Comparison of ENCODE assay signal across 27 cellular contexts in the genomic region with DNA sequence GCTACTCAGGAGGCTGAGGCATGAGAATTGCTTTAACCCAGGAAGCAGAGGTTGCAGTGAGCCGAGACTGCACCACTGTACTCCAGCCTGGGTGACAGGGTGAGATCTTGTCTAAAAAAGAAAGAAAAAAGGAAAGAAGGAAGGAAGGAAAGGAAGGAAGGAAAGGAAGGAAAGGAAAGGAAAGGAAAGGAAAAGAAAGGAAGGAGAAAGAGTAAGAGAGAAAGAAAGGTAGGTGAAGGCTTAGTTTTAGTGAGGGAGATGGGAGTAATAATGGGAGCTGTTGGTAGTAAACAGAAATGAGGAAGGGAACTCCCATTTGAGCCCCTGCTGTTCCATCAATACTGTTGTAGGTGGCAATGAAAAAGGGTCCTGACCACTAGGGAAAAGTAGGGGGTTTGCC. TPM values are rescaled to one million over a fixed set of nuclear protein-coding genes. Genes with fewer than 3 reads are reported as not detected.
"Had no signal": no experiment of that assay in that cellular context is flagged by ENCODE, and none has a peak within 500 bp of the region (broad histone marks: within the 10 kb centered on the region; RNA-seq: fewer than 3 reads in every experiment).

No MANE protein-coding gene starts in this region.

- H3K4me1 ChIP-seq: colonic mucosa, esophagus muscularis mucosa, esophagus squamous epithelium, foreskin keratinocyte, gastrocnemius medialis, gastroesophageal sphincter, heart left ventricle, heart right ventricle had no signal

- H3K27me3 ChIP-seq: colonic mucosa, dorsolateral prefrontal cortex, gastrocnemius medialis had no signal

- H3K27ac Mint-ChIP-seq: dendritic cell treated with granulocyte-macrophage colony-stimulating factor and Interleukin-4, amounts not matched to agents 40 ng/mL and 50 ng/mL, for 4 days; effector memory CD8-positive, alpha-beta T cell; endodermal cell had no signal

- H3K36me3 ChIP-seq: colonic mucosa, esophagus muscularis mucosa, esophagus squamous epithelium, gastrocnemius medialis, gastroesophageal sphincter, heart left ventricle, heart right ventricle had no signal

- DNase-seq: colonic mucosa; cortex of kidney; dermis blood vessel endothelial cell; dorsolateral prefrontal cortex; effector CD4-positive, alpha-beta T cell; effector CD8-positive, alpha-beta T cell; effector memory CD8-positive, alpha-beta T cell; endodermal cell; erythroblast; esophagus squamous epithelium; foreskin fibroblast; foreskin keratinocyte; foreskin melanocyte; gastrocnemius medialis; glutamatergic neuron; head of caudate nucleus; heart left ventricle; heart right ventricle had no signal

- H3K9me3 Mint-ChIP-seq: dendritic cell treated with granulocyte-macrophage colony-stimulating factor and Interleukin-4, amounts not matched to agents 40 ng/mL and 50 ng/mL, for 4 days; effector memory CD8-positive, alpha-beta T cell; endodermal cell had no signal

- H3K4me3 Mint-ChIP-seq: dendritic cell treated with granulocyte-macrophage colony-stimulating factor and Interleukin-4, amounts not matched to agents 40 ng/mL and 50 ng/mL, for 4 days; effector memory CD8-positive, alpha-beta T cell; endodermal cell had no signal

- H3K9me3 ChIP-seq: colonic mucosa, esophagus muscularis mucosa, esophagus squamous epithelium, gastrocnemius medialis, gastroesophageal sphincter, heart left ventricle, heart right ventricle had no signal

- ATAC-seq: effector memory CD8-positive, alpha-beta T cell; esophagus mucosa; foreskin keratinocyte; gastrocnemius medialis; gastroesophageal sphincter; heart left ventricle; heart right ventricle had no signal

- H3K27ac ChIP-seq: colonic mucosa, coronary artery, dorsolateral prefrontal cortex, epithelial cell of prostate, esophagus muscularis mucosa, esophagus squamous epithelium, foreskin keratinocyte, gastrocnemius medialis, gastroesophageal sphincter, heart left ventricle, heart right ventricle had no signal

- H3K4me3 ChIP-seq: colonic mucosa, coronary artery, dorsolateral prefrontal cortex, esophagus muscularis mucosa, esophagus squamous epithelium, gastrocnemius medialis, gastroesophageal sphincter, heart left ventricle, heart right ventricle had no signal

RNA-seq across cellular contexts. Expression of gene SLC24A4, which starts 28.8 kb away (rescaled TPM):
- total RNA-seq: epithelial cell of proximal tubule, fibroblast of lung, fibroblast of villous mesenchyme had no signal
